Comparison of ENCODE assay signal across 1 cellular context in the genomic region with DNA sequence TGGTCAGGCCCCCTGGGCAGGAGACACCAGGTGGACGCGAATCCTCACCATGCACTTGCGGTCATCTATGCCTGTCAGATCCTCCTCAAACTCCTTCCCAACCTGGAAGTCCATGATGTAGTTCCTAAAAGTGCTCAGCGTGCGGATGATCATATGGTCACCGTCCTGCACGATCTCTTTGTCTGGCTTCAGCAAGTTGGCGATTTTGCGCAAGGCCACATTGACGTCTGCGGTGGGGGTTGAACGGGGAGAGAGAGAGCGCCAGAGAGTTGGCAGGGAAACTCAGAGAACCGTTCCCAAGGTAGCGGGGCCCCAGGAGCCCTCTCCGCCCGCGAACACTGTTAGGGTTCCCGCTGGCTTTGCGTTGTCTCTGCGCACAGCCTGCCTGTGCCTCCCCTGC.
TF ChIP-seq lines count a peak whose summit lies in the region.

No MANE protein-coding gene starts in this region.

TF ChIP-seq in endothelial cell of umbilical vein, 7 proteins besides CTCF, POLR2A, EP300 and RAD21 (continued from another document):
- TF ChIP-seq MYC (IDR thresholded peaks at IDR 0.05; ENCODE audit: low read depth, low read length) = no peak
